Comparison of ENCODE assay signal across 27 cellular contexts in the genomic region with DNA sequence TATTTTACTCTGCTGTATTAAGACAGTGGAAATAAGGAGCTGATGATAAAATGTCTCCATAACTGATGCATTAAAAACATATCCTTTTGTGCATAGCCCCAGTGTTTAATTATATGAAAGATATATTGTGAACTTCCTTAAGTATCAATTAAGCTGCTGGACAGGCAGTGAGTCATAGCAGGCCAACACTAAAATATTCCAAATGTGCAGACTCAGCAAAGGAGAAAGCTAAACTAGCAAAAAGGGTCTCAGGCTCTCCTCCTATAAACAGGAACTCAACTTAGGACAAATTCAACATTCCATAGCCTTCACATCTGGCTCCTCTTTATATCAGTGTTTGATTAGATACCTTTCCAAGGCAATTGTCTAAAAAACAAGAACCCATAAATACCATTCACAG. TPM values are rescaled to one million over a fixed set of nuclear protein-coding genes. Genes with fewer than 3 reads are reported as not detected.
DNase-seq lines count a peak whose midpoint lies in the region; ATAC-seq, FAIRE-seq and TF ChIP-seq lines count a peak whose summit lies in the region.
"Had no signal": no experiment of that assay in that cellular context is flagged by ENCODE, and none has a peak within 500 bp of the region (broad histone marks: within the 10 kb centered on the region; RNA-seq: fewer than 3 reads in every experiment).

No MANE protein-coding gene starts in this region.

- TF ChIP-seq CTCF in MM.1S (IDR thresholded peaks at IDR 0.05; ENCODE audit: low read length) = no peak
- TF ChIP-seq CTCF in endothelial cell of umbilical vein (IDR thresholded peaks at IDR 0.05; ENCODE audit: extremely low read depth in 1 of 2, insufficient read depth in 1 of 2, low read depth in 1 of 2, low read length in 2 of 2) = no peak
- TF ChIP-seq CTCF in right atrium auricular region (IDR thresholded peaks at IDR 0.05) = no peak

- H3K9me3 ChIP-seq in MM.1S (replicated peaks; ENCODE audit: insufficient read depth, low read length) = no peaks in the 10 kb centered on the region
- no peaks in the 10 kb centered on the region for H3K9me3 ChIP-seq in endothelial cell of umbilical vein (replicated peaks; ENCODE audit: control insufficient read depth, insufficient read depth, low read length)
- no peaks in the 10 kb centered on the region for H3K9me3 ChIP-seq in small intestine (ENCODE audit: control insufficient read depth, low read depth)
- no peaks in the 10 kb centered on the region for H3K9me3 ChIP-seq in right atrium auricular region
- H3K9me3 ChIP-seq: HAP-1, MG63, SJCRH30 had no signal

- no peak for TF ChIP-seq POLR2A in endothelial cell of umbilical vein (IDR thresholded peaks at IDR 0.05; ENCODE audit: low read depth, low read length)

- POLR2A ChIA-PET in endothelial cell of umbilical vein (lab: Charles Lee) = no interaction called here

- BruUV-seq in endothelial cell of umbilical vein (replicated peaks; lab: Mats Ljungman, UMichigan) = no TSS peak

- H3K27ac ChIP-seq in MM.1S (ENCODE audit: low read length) (no peak overlapping the region), endothelial cell of umbilical vein (ENCODE audit: insufficient read depth, low read depth, low read length) (no peak overlapping the region), small intestine (ENCODE audit: low read depth in 1 of 2, low read length in 1 of 2) (no peak overlapping the region), right atrium auricular region (no peak overlapping the region)
- H3K27ac ChIP-seq: GM23248, SJCRH30 had no signal

- intact Hi-C loops in endothelial cell of umbilical vein (cut with micrococcal nuclease) = no loop called here

- H3K36me3 ChIP-seq in MM.1S (replicated peaks; ENCODE audit: insufficient read depth, low read length) (no peaks in the 10 kb centered on the region), endothelial cell of umbilical vein (ENCODE audit: control insufficient read depth in 2 of 2, extremely low read depth in 1 of 2, insufficient read depth in 2 of 2, low read length in 2 of 2) (no peaks in the 10 kb centered on the region), small intestine (ENCODE audit: control insufficient read depth in 2 of 2, insufficient read depth in 2 of 2, low read length in 2 of 2) (no peaks in the 10 kb centered on the region), right atrium auricular region (no peaks in the 10 kb centered on the region)
- H3K36me3 ChIP-seq: HAP-1, MG63, SJCRH30 had no signal

- no peaks in the 10 kb centered on the region for H3K79me2 ChIP-seq in MM.1S (ENCODE audit: low read length)
- H3K79me2 ChIP-seq in endothelial cell of umbilical vein (ENCODE audit: control insufficient read depth, insufficient read depth, low read length) = no peaks in the 10 kb centered on the region

- DNase-seq in MM.1S = no peak
- DNase-seq in endothelial cell of umbilical vein (ENCODE audit: low read depth, low spot score) = no peak
- DNase-seq in small intestine = peak; percentile 24
- DNase-seq in right atrium auricular region (ENCODE audit: low spot score) = no peak
- DNase-seq: ACHN; C1 segment of cervical spinal cord; Calu3; CD8-positive, alpha-beta memory T cell; DMS53; EL; GF-D8; GM23248; MG63; NCI-H1048; NCI-H1417 treated with DMSO at 0.1 percent for 48 hours; NCI-H187 treated with DMSO at 0.1 percent for 48 hours; NCI-H2227 treated with DMSO at 0.1 percent for 48 hours; NCI-H510A; SJCRH30; T-cell had no signal

- H3K4me3 ChIP-seq in MM.1S (ENCODE audit: low read length) (no peak overlapping the region), endothelial cell of umbilical vein (replicated peaks in 1 of 3; ENCODE audit: insufficient read depth in 1 of 3, low read depth in 1 of 3, low read length in 3 of 3) (no peak overlapping the region), small intestine (ENCODE audit: low read depth in 1 of 2, low read length in 2 of 2) (no peak overlapping the region), right atrium auricular region (no peak overlapping the region)
- H3K4me3 ChIP-seq: GM23248, HAP-1, MG63, SJCRH30 had no signal

- peak overlapping the region; percentile 46 for H3K4me2 ChIP-seq in MM.1S (ENCODE audit: low read depth, low read length)
- H3K4me2 ChIP-seq in endothelial cell of umbilical vein (ENCODE audit: insufficient read depth, low read length) = no peak overlapping the region

- CTCF ChIA-PET in endothelial cell of umbilical vein (lab: Charles Lee) = interaction anchor here (0.8 kb wide), 1 partner anchor 15 kb away, joined by 6 read pairs; no protein-coding TSS in a partner anchor

- peaks cover 11% of the 10 kb centered on the region for H3K4me1 ChIP-seq in MM.1S (ENCODE audit: low read length)
- H3K4me1 ChIP-seq in endothelial cell of umbilical vein (ENCODE audit: control insufficient read depth, extremely low read depth, insufficient read depth, low read length) = no peaks in the 10 kb centered on the region
- H3K4me1 ChIP-seq in small intestine (ENCODE audit: control insufficient read depth in 2 of 2, insufficient read depth in 1 of 2, low read depth in 1 of 2, low read length in 1 of 2) = no peaks in the 10 kb centered on the region
- no peaks in the 10 kb centered on the region for H3K4me1 ChIP-seq in right atrium auricular region
- H3K4me1 ChIP-seq: SJCRH30 had no signal

- H3K27me3 ChIP-seq in MM.1S (replicated peaks; ENCODE audit: insufficient read depth, low read length) (no peaks in the 10 kb centered on the region), endothelial cell of umbilical vein (ENCODE audit: control insufficient read depth in 2 of 2, insufficient read depth in 2 of 2, low read length in 2 of 2) (peaks cover 0 to 2% of the 10 kb centered on the region in 2 experiments), small intestine (ENCODE audit: control insufficient read depth in 2 of 2, insufficient read depth in 2 of 2, low read length in 2 of 2) (no peaks in the 10 kb centered on the region), right atrium auricular region (no peaks in the 10 kb centered on the region)
- H3K27me3 ChIP-seq: MG63, SJCRH30 had no signal

- dilution Hi-C loops in endothelial cell of umbilical vein (cut with MboI; ENCODE audit: extremely low pct_ligation_motif_present, low sequenced_read_pairs) = no loop called here

- H3K9me2 ChIP-seq in MM.1S (replicated peaks; ENCODE audit: insufficient read depth, low read length) = no peaks in the 10 kb centered on the region

- H3F3A ChIP-seq in MM.1S (ENCODE audit: insufficient read depth, low read length) = no peaks in the 10 kb centered on the region

- ATAC-seq in GM18867 (IDR thresholded peaks at IDR 0.05; ENCODE audit: unreplicated experiment) (peak; percentile 20), HG03520 (IDR thresholded peaks at IDR 0.05; ENCODE audit: unreplicated experiment) (no peak), GM21529 (IDR thresholded peaks at IDR 0.05; ENCODE audit: unreplicated experiment) (no peak)
- ATAC-seq: Panc1, T-cell had no signal

- FAIRE-seq in endothelial cell of umbilical vein (lab: Jason Lieb, UNC) (peak; percentile 47), small intestine (lab: Jason Lieb, UNC) (no peak)

- no peaks in the 10 kb centered on the region for H3K9me1 ChIP-seq in endothelial cell of umbilical vein (replicated peaks; ENCODE audit: control insufficient read depth, extremely low read depth, insufficient read depth, low read length)

- H3K9ac ChIP-seq in MM.1S (ENCODE audit: low read length) (no peak overlapping the region), endothelial cell of umbilical vein (replicated peaks; ENCODE audit: extremely low read depth, insufficient read depth, low read length) (no peak overlapping the region)
- H3K9ac ChIP-seq: GM23248 had no signal

- H2AFZ ChIP-seq in MM.1S (ENCODE audit: low read length) (no peak overlapping the region), endothelial cell of umbilical vein (ENCODE audit: low read depth, low read length) (no peak overlapping the region)
- H2AFZ ChIP-seq: GM23248 had no signal

- no peaks in the 10 kb centered on the region for H4K20me1 ChIP-seq in MM.1S (ENCODE audit: insufficient read depth, low read length)
- no peaks in the 10 kb centered on the region for H4K20me1 ChIP-seq in endothelial cell of umbilical vein (replicated peaks; ENCODE audit: control insufficient read depth, extremely low read depth, insufficient read depth, low read length)

RNA-seq across cellular contexts. Expression of a gene that starts 15.6 kb away (rescaled TPM):
- total RNA-seq in endothelial cell of umbilical vein (not detected in 2 replicates), right atrium auricular region (1 to 10 TPM in 1 of 2 donors, not detected in 1; 1.3 TPM)
- polyA plus RNA-seq in endothelial cell of umbilical vein (not detected in 2 replicates), small intestine (under 1 TPM in 1 of 3 donors, not detected in 2; 0.21 TPM)
- polyA plus RNA-seq in endothelial cell of umbilical vein (2011; cell fraction: cytosol; rRNA removed) = not detected in 2 replicates
- polyA plus RNA-seq in endothelial cell of umbilical vein (2011; cell fraction: nucleus; rRNA removed) = not detected in 2 replicates
- not detected in 2 replicates for polyA plus RNA-seq in endothelial cell of umbilical vein (2012)
- polyA minus RNA-seq in endothelial cell of umbilical vein = not detected in 2 replicates
- polyA minus RNA-seq in endothelial cell of umbilical vein (2011; cell fraction: cytosol; rRNA and poly(A)+ RNA removed) = not detected
- polyA minus RNA-seq in endothelial cell of umbilical vein (2011; cell fraction: nucleus; rRNA and poly(A)+ RNA removed) = not detected in 2 replicates
- total RNA-seq: Calu3; CD8-positive, alpha-beta memory T cell; GM23248; HT1080; LHCN-M2; SJCRH30; T-cell had no signal
- polyA plus RNA-seq: CD8-positive, alpha-beta memory T cell; GM23248 had no signal

RNA-seq across cellular contexts. Expression of a gene that starts 36.3 kb away (rescaled TPM):
- total RNA-seq in endothelial cell of umbilical vein (43.1 and 44.6 TPM in 2 replicates), right atrium auricular region (10 to 100 TPM in 1 of 2 donors, 1 to 10 TPM in 1; 7.5 to 12.0 TPM)
- polyA plus RNA-seq in endothelial cell of umbilical vein (53.7 and 65.5 TPM in 2 replicates), small intestine (10 to 100 TPM in 1 of 3 donors, 1 to 10 TPM in 2; 8.1 to 26.4 (median 9.8) TPM)
- 49.6 and 50.0 TPM in 2 replicates for polyA plus RNA-seq in endothelial cell of umbilical vein (2011; cell fraction: cytosol; rRNA removed)
- polyA plus RNA-seq in endothelial cell of umbilical vein (2011; cell fraction: nucleus; rRNA removed) = 27.1 and 34.2 TPM in 2 replicates
- polyA plus RNA-seq in endothelial cell of umbilical vein (2012) = 56.7 and 72.5 TPM in 2 replicates
- 50.2 and 54.1 TPM in 2 replicates for polyA minus RNA-seq in endothelial cell of umbilical vein
- 13.7 TPM for polyA minus RNA-seq in endothelial cell of umbilical vein (2011; cell fraction: cytosol; rRNA and poly(A)+ RNA removed)
- polyA minus RNA-seq in endothelial cell of umbilical vein (2011; cell fraction: nucleus; rRNA and poly(A)+ RNA removed) = 12.6 and 14.1 TPM in 2 replicates

RNA-seq across cellular contexts. Expression of a gene that starts 43.7 kb away (rescaled TPM):
- total RNA-seq in endothelial cell of umbilical vein (124 and 133 TPM in 2 replicates), right atrium auricular region (10 to 100 TPM; 14.9 to 15.3 TPM)
- polyA plus RNA-seq in endothelial cell of umbilical vein (260 and 265 TPM in 2 replicates), small intestine (1 to 10 TPM in 1 of 3 donors, under 1 TPM in 1, not detected in 1; 0.54 to 5.5 TPM)
- 193 and 194 TPM in 2 replicates for polyA plus RNA-seq in endothelial cell of umbilical vein (2011; cell fraction: cytosol; rRNA removed)
- polyA plus RNA-seq in endothelial cell of umbilical vein (2011; cell fraction: nucleus; rRNA removed) = 366 and 392 TPM in 2 replicates
- 154 and 267 TPM in 2 replicates for polyA plus RNA-seq in endothelial cell of umbilical vein (2012)
- 336 and 411 TPM in 2 replicates for polyA minus RNA-seq in endothelial cell of umbilical vein
- polyA minus RNA-seq in endothelial cell of umbilical vein (2011; cell fraction: cytosol; rRNA and poly(A)+ RNA removed) = not detected
- 177 and 282 TPM in 2 replicates for polyA minus RNA-seq in endothelial cell of umbilical vein (2011; cell fraction: nucleus; rRNA and poly(A)+ RNA removed)
- total RNA-seq: CD8-positive, alpha-beta memory T cell had no signal
- polyA plus RNA-seq: CD8-positive, alpha-beta memory T cell had no signal
